Comparison of ENCODE assay signal across 8 cellular contexts in the genomic region with DNA sequence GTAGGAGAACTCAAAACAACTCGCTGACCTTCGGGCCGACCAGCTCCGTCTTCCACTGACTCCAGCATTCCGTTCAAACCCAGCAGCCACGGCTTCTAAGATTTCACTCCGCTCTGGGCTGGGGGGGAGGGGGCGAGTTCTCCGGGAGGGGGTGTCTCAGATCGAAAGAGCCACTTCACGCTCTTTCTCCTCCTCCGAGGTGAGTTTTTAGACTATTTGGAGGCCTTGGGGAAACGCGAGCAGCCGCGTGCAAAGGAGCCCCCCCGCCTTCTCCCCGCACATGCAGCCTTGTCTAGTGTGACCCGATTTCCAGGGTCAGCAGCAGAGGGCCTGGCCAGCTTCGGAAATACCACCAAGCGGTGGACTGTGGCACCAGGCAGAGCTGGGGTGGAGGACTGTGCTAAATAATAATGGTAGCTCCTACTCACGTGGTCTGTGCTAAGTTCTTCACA.
A peak's percentile ranks its signal among the peaks of the same experiment; 100 is the strongest.
DNase-seq lines count a peak whose midpoint lies in the region; ATAC-seq and TF ChIP-seq lines count a peak whose summit lies in the region.

No MANE protein-coding gene starts in this region.

- TF ChIP-seq CTCF in GM06990 (IDR thresholded peaks at IDR 0.05; ENCODE audit: insufficient read depth, low read length, poor library complexity, severe bottlenecking) (no peak), OCI-LY3 (IDR thresholded peaks at IDR 0.05; ENCODE audit: low read depth, low read length) (no peak), mesothelial cell of epicardium (IDR thresholded peaks at IDR 0.05; ENCODE audit: unreplicated experiment) (no peak), omental fat pad (IDR thresholded peaks at IDR 0.05) (no peak)

- peak overlapping the region; percentile 87 for H3K4me3 Mint-ChIP-seq in central memory CD8-positive, alpha-beta T cell
- peak overlapping the region; percentile 70 for H3K4me3 Mint-ChIP-seq in mesothelial cell of epicardium

- H3K27ac ChIP-seq in OCI-LY3 (ENCODE audit: low read length): peak overlapping the region; percentile 90
- H3K27ac ChIP-seq in aorta (ENCODE audit: low read depth in 1 of 2, low read length in 2 of 2): peak overlapping the region; percentile 42 to 78

- peaks cover 20% of the 10 kb centered on the region for H3K36me3 Mint-ChIP-seq in central memory CD8-positive, alpha-beta T cell (ENCODE audit: insufficient read depth)
- no peaks in the 10 kb centered on the region for H3K36me3 Mint-ChIP-seq in mesothelial cell of epicardium

- H3K36me3 ChIP-seq in GM06990 (ENCODE audit: control insufficient read depth, insufficient read depth, low read length) (no peaks in the 10 kb centered on the region), OCI-LY3 (replicated peaks; ENCODE audit: low read depth, low read length) (no peaks in the 10 kb centered on the region), aorta (ENCODE audit: control insufficient read depth in 1 of 2, insufficient read depth in 2 of 2, low read length in 1 of 2) (no peaks in the 10 kb centered on the region)

- H3K4me3 ChIP-seq in GM06990 (replicated peaks; ENCODE audit: low read depth, low read length) (peak overlapping the region; percentile 65), OCI-LY3 (ENCODE audit: low read length) (peak overlapping the region; percentile 91), aorta (ENCODE audit: low read length in 2 of 2) (peak overlapping the region in 1 of 2 donors; percentile 80)

- DNase-seq in GM06990 (ENCODE audit: extremely low read depth, insufficient read length): no peak
- DNase-seq in central memory CD8-positive, alpha-beta T cell (ENCODE audit: low spot score in 2 of 2): no peak
- DNase-seq in mesothelial cell of epicardium (ENCODE audit: low spot score in 2 of 2, unreplicated experiment in 2 of 2): no peak
- DNase-seq in aorta: peak in 1 of 2 donors; percentile 57
- DNase-seq in islet precursor cell: no peak
- DNase-seq in omental fat pad (ENCODE audit: low spot score): no peak

- H3K27me3 Mint-ChIP-seq in central memory CD8-positive, alpha-beta T cell: no peaks in the 10 kb centered on the region
- no peaks in the 10 kb centered on the region for H3K27me3 Mint-ChIP-seq in mesothelial cell of epicardium (ENCODE audit: low read depth)

- intact Hi-C loops in aorta (cut with DNase I): loop anchor here in 1 of 2 donors (1.0 kb wide), 1 partner anchor 80 kb away; the partner anchor contains the start of gene BCOR

- H3K27me3 ChIP-seq in GM06990 (replicated peaks; ENCODE audit: control insufficient read depth, insufficient read depth, low read length): no peaks in the 10 kb centered on the region
- no peaks in the 10 kb centered on the region for H3K27me3 ChIP-seq in OCI-LY3 (ENCODE audit: low read depth, low read length)
- H3K27me3 ChIP-seq in aorta (ENCODE audit: control insufficient read depth in 1 of 2, insufficient read depth in 2 of 2, low read length in 1 of 2): no peaks in the 10 kb centered on the region

- peaks cover 29% of the 10 kb centered on the region for H3K79me2 ChIP-seq in OCI-LY3 (ENCODE audit: low read length)

- H3K27ac Mint-ChIP-seq in central memory CD8-positive, alpha-beta T cell (ENCODE audit: low read depth): peak overlapping the region; percentile 95
- H3K27ac Mint-ChIP-seq in mesothelial cell of epicardium: peak overlapping the region; percentile 79

- H3K9me3 ChIP-seq in OCI-LY3 (ENCODE audit: insufficient read depth, low read length): no peaks in the 10 kb centered on the region
- H3K9me3 ChIP-seq in aorta (ENCODE audit: control insufficient read depth, low read length): no peaks in the 10 kb centered on the region

- H4K20me1 ChIP-seq in OCI-LY3 (ENCODE audit: insufficient read depth, low read length): no peaks in the 10 kb centered on the region

- peak overlapping the region; percentile 100 for H3K9ac ChIP-seq in OCI-LY3 (ENCODE audit: low read length)

- H3K4me1 ChIP-seq in OCI-LY3 (ENCODE audit: low read length): peaks cover 39% of the 10 kb centered on the region
- no peaks in the 10 kb centered on the region for H3K4me1 ChIP-seq in aorta (ENCODE audit: control insufficient read depth in 1 of 2, insufficient read depth in 2 of 2, low read length in 2 of 2)

- no peaks in the 10 kb centered on the region for H3K9me3 Mint-ChIP-seq in central memory CD8-positive, alpha-beta T cell
- peaks cover 14% of the 10 kb centered on the region for H3K9me3 Mint-ChIP-seq in mesothelial cell of epicardium

- no peak overlapping the region for H2AFZ ChIP-seq in OCI-LY3 (ENCODE audit: low read depth, low read length)

- WGBS in aorta, 2 donors: 1 to 14% methylated on average over 22 of the region's 22 CpGs

- peak; percentile 16 for ATAC-seq in central memory CD8-positive, alpha-beta T cell (replicated peaks; ENCODE audit: extremely low read depth, poor library complexity, severe bottlenecking)
- no peak for ATAC-seq in aorta (ENCODE audit: low FRiP score)
- ATAC-seq in GM18517 (IDR thresholded peaks at IDR 0.05; ENCODE audit: unreplicated experiment): no peak
- ATAC-seq in omental fat pad (ENCODE audit: low FRiP score): no peak

- H3K4me1 Mint-ChIP-seq in central memory CD8-positive, alpha-beta T cell: peaks cover 28% of the 10 kb centered on the region
- H3K4me1 Mint-ChIP-seq in mesothelial cell of epicardium: peaks cover 25% of the 10 kb centered on the region

- H3K4me2 ChIP-seq in OCI-LY3 (ENCODE audit: low read length): peak overlapping the region; percentile 93
